In the genomic region with DNA sequence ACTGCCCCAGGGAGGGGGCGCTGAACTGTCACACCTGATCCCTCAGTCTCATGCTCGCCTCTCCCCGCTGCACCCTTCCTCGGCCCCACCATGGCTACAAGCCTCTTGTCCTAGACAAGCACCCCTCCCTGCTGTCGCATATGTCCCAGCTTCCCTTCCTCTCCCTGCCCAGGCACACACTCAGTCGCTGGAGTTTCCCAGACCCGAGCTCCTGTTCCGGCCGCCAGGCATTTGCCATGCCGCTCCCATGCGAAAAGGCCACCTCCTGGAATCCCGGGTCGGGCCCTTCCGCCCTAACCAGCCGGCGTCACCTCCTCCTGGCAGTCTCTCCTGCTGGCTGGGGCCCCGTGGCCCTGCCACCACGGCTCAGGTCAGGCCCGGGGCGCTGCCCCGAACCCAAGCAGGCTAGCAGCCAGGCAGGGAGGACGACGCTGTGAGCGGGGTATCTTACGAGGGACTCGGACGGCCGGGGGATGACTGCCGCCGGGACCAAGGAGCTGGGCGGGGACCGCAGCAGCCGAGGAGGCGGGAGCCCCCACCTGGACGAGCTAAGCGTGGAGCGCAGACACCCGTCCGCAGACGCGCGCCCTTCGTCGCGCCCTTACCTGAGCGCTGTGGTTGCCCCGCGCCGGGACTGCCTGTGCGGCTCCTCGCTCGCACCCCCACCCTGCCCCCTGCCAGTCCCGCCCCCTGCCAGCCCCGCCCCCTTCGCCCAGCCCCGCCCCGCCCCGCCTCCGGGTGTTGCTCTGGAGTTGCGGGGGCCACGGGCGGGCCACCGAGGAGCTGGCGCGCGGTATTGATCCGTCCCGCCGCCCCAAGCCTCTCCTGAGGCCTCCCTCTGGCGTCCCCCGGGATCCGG, we compare ENCODE assay signal across 8 cellular contexts. TPM values are rescaled to one million over a fixed set of nuclear protein-coding genes. Genes with fewer than 3 reads are reported as not detected.
DNase-seq lines count a peak whose midpoint lies in the region; ATAC-seq lines count a peak whose summit lies in the region.

TSS of gene ALS2CL (minus strand) at position 642 of the 859 bp plus-strand sequence. CDS start 4,239 bp downstream, outside the sequence.

- H3K27me3 Mint-ChIP-seq in CD4-positive, alpha-beta memory T cell = no peaks in the 10 kb centered on the region
- peaks cover 16% of the 10 kb centered on the region for H3K27me3 Mint-ChIP-seq in activated CD8-positive, alpha-beta T cell treated with anti-CD3 and anti-CD28 coated beads, Interleukin-2, amount 10 ng/mL, durations not matched to agents 7 days and 5 days (ENCODE audit: low read depth)
- H3K27me3 Mint-ChIP-seq in effector memory CD8-positive, alpha-beta T cell = peaks cover 5 to 18% of the 10 kb centered on the region in 2 donors

- H3K4me1 Mint-ChIP-seq in CD4-positive, alpha-beta memory T cell = peaks cover 37 to 79% (median 61%) of the 10 kb centered on the region in 4 donors
- peaks cover 34% of the 10 kb centered on the region for H3K4me1 Mint-ChIP-seq in activated CD8-positive, alpha-beta T cell treated with anti-CD3 and anti-CD28 coated beads, Interleukin-2, amount 10 ng/mL, durations not matched to agents 7 days and 5 days (ENCODE audit: low read depth)
- H3K4me1 Mint-ChIP-seq in effector memory CD8-positive, alpha-beta T cell (ENCODE audit: low read depth in 2 of 2) = peaks cover 22 to 32% of the 10 kb centered on the region in 2 donors

- H3K36me3 ChIP-seq in CD4-positive, alpha-beta memory T cell (ENCODE audit: insufficient read depth, low read length) = no peaks in the 10 kb centered on the region

- DNase-seq in CD4-positive, alpha-beta memory T cell = peak; percentile 70 to 82 (median 76)
- DNase-seq in KBM-7 (peak; percentile 58), mucosa of gallbladder (ENCODE audit: low spot score) (peak; percentile 52), DMS153 treated with DMSO at 0.1 percent for 48 hours (lab: John Stamatoyannopoulos, UW; ENCODE audit: unreplicated experiment) (no peak), middle frontal gyrus (ENCODE audit: extremely low spot score, low spot score) (no peak)
- peak; percentile 65 for DNase-seq in activated CD8-positive, alpha-beta T cell treated with anti-CD3 and anti-CD28 coated beads, Interleukin-2, amount 10 ng/mL, durations not matched to agents 7 days and 5 days
- DNase-seq in effector memory CD8-positive, alpha-beta T cell = peak; percentile 46 to 57 (median 55)
- DNase-seq in stimulated activated CD8-positive, alpha-beta memory T cell treated with anti-CD3 and anti-CD28 coated beads, Interleukin-7, amount 100 ng/mL, for 1 hour (ENCODE audit: low read depth in 2 of 2) = peak; percentile 32 to 41

- peaks cover 69% of the 10 kb centered on the region for H3K4me1 ChIP-seq in CD4-positive, alpha-beta memory T cell (ENCODE audit: insufficient read depth, low read length)

- H3K27ac ChIP-seq in CD4-positive, alpha-beta memory T cell (ENCODE audit: low read depth, low read length) = peak within 1 kb of the TSS; percentile 63

- ATAC-seq in activated CD8-positive, alpha-beta T cell treated with anti-CD3 and anti-CD28 coated beads, Interleukin-2, amount 10 ng/mL, durations not matched to agents 7 days and 5 days = peak; percentile 79
- ATAC-seq in effector memory CD8-positive, alpha-beta T cell (replicated peaks) = peak; percentile 79

- intact Hi-C loops in CD4-positive, alpha-beta memory T cell (cut with micrococcal nuclease) = loop anchor here (5.0 kb wide), 1 partner anchor 294 kb away; no protein-coding TSS in a partner anchor

- peak within 1 kb of the TSS; percentile 67 to 77 for H3K4me3 ChIP-seq in CD4-positive, alpha-beta memory T cell (ENCODE audit: low read length in 2 of 2)

- peak within 1 kb of the TSS; percentile 87 to 95 (median 90) for H3K4me3 Mint-ChIP-seq in CD4-positive, alpha-beta memory T cell
- peak within 1 kb of the TSS; percentile 71 for H3K4me3 Mint-ChIP-seq in activated CD8-positive, alpha-beta T cell treated with anti-CD3 and anti-CD28 coated beads, Interleukin-2, amount 10 ng/mL, durations not matched to agents 7 days and 5 days
- peak within 1 kb of the TSS; percentile 78 for H3K4me3 Mint-ChIP-seq in effector memory CD8-positive, alpha-beta T cell

- in situ Hi-C loops in KBM-7 (cut with MboI; ENCODE audit: low pct_unique_long_range_greater_than_20kb, low sequenced_read_pairs) = no loop called here

- POLR2A ChIA-PET in CD4-positive, alpha-beta memory T cell (lab: Charles Lee; ENCODE audit: partially characterized antibody) = interaction anchor here (0.9 to 1.8 kb wide), 5 partner anchors 10 to 348 kb away, joined by 3 to 4 read pairs (median 3); no protein-coding TSS in a partner anchor
- POLR2A ChIA-PET in activated CD8-positive, alpha-beta T cell treated with anti-CD3 and anti-CD28 coated beads, Interleukin-2, amount 10 ng/mL, durations not matched to agents 7 days and 5 days (lab: Charles Lee) = no interaction called here

- H3K9me3 Mint-ChIP-seq in CD4-positive, alpha-beta memory T cell = no peaks in the 10 kb centered on the region
- no peaks in the 10 kb centered on the region for H3K9me3 Mint-ChIP-seq in activated CD8-positive, alpha-beta T cell treated with anti-CD3 and anti-CD28 coated beads, Interleukin-2, amount 10 ng/mL, durations not matched to agents 7 days and 5 days (ENCODE audit: insufficient read depth)
- no peaks in the 10 kb centered on the region for H3K9me3 Mint-ChIP-seq in effector memory CD8-positive, alpha-beta T cell

- no peaks in the 10 kb centered on the region for H3K9me3 ChIP-seq in CD4-positive, alpha-beta memory T cell (ENCODE audit: control insufficient read depth in 1 of 2, low read length in 2 of 2)

- CTCF ChIA-PET in CD4-positive, alpha-beta memory T cell (lab: Charles Lee; ENCODE audit: partially characterized antibody) = interaction anchor here (1.1 to 1.2 kb wide), 2 partner anchors 10 to 63 kb away, joined by 3 read pairs; no protein-coding TSS in a partner anchor
- CTCF ChIA-PET in activated CD8-positive, alpha-beta T cell treated with anti-CD3 and anti-CD28 coated beads, Interleukin-2, amount 10 ng/mL, durations not matched to agents 7 days and 5 days (lab: Charles Lee) = interaction anchor here (0.7 to 1.3 kb wide), 4 partner anchors 10 to 206 kb away, joined by 3 to 5 read pairs (median 3); no protein-coding TSS in a partner anchor

- no peaks in the 10 kb centered on the region for H3K27me3 ChIP-seq in CD4-positive, alpha-beta memory T cell (ENCODE audit: insufficient read depth, low read length)

- no peaks in the 10 kb centered on the region for H3K36me3 Mint-ChIP-seq in CD4-positive, alpha-beta memory T cell
- H3K36me3 Mint-ChIP-seq in activated CD8-positive, alpha-beta T cell treated with anti-CD3 and anti-CD28 coated beads, Interleukin-2, amount 10 ng/mL, durations not matched to agents 7 days and 5 days (ENCODE audit: low read depth) = no peaks in the 10 kb centered on the region
- no peaks in the 10 kb centered on the region for H3K36me3 Mint-ChIP-seq in effector memory CD8-positive, alpha-beta T cell (ENCODE audit: insufficient read depth)

- H3K27ac Mint-ChIP-seq in CD4-positive, alpha-beta memory T cell = peak within 1 kb of the TSS; percentile 84 to 92 (median 90)
- H3K27ac Mint-ChIP-seq in activated CD8-positive, alpha-beta T cell treated with anti-CD3 and anti-CD28 coated beads, Interleukin-2, amount 10 ng/mL, durations not matched to agents 7 days and 5 days = peak within 1 kb of the TSS; percentile 50
- H3K27ac Mint-ChIP-seq in effector memory CD8-positive, alpha-beta T cell = peak within 1 kb of the TSS in 1 of 2 donors; percentile 85

RNA-seq across cellular contexts. Expression of gene ALS2CL, which starts in this region (rescaled TPM):
- total RNA-seq in CD4-positive, alpha-beta memory T cell = 10 to 100 TPM; 26.3 to 29.8 TPM
- 1 to 10 TPM; 3.2 to 6.8 TPM for polyA plus RNA-seq in CD4-positive, alpha-beta memory T cell
- 1 to 10 TPM; 1.3 to 1.4 TPM for total RNA-seq in activated CD8-positive, alpha-beta T cell treated with anti-CD3 and anti-CD28 coated beads, Interleukin-2, amount 10 ng/mL, durations not matched to agents 7 days and 5 days
- 43.8 TPM for total RNA-seq in mucosa of gallbladder

Comparison
In these comparisons a context has a peak if more than half of its experiments do, and no peak if none do; other contexts are left out.
1. RNA of gene ALS2CL (total RNA-seq): 43.8 TPM in mucosa of gallbladder (single experiment) and 26.3 to 29.8 TPM in CD4-positive, alpha-beta memory T cell; 1.3 to 1.4 TPM in activated CD8-positive, alpha-beta T cell treated with anti-CD3 and anti-CD28 coated beads, Interleukin-2, amount 10 ng/mL, durations not matched to agents 7 days and 5 days; every median in the first group is over 10 times any median in the second.
2. DNase-seq: peak in CD4-positive, alpha-beta memory T cell (5 of 5), KBM-7 (single experiment), activated CD8-positive, alpha-beta T cell treated with anti-CD3 and anti-CD28 coated beads, Interleukin-2, amount 10 ng/mL, durations not matched to agents 7 days and 5 days (single experiment), effector memory CD8-positive, alpha-beta T cell (3 of 3), mucosa of gallbladder (single experiment) and stimulated activated CD8-positive, alpha-beta memory T cell treated with anti-CD3 and anti-CD28 coated beads, Interleukin-7, amount 100 ng/mL, for 1 hour (2 of 2); none in DMS153 treated with DMSO at 0.1 percent for 48 hours (single experiment) and middle frontal gyrus (single experiment).
3. Peak in every context shown above with its lines, with median percentiles within 50 percentile points of each other: H3K4me3 Mint-ChIP-seq.